Comparison of ENCODE assay signal across 1 cellular context in the genomic region with DNA sequence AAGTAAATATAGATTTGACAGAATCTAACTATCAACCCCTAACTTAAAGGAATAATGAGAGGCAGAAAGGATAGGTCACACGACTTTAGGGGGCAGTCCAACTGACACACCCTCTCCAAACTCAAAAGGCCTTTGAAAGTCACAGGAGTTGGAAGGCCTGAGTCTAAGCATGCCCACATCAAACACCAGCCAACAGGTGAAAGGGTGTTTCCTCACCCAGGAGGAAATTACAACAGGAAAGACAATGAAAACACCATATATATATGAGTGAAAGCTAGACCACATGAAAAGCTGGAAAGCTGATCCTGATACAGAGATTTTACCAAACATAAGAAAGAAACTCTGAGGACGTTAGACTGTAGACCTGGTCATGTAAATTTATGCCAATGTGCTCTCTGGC.
TF ChIP-seq lines count a peak whose summit lies in the region.

No MANE protein-coding gene starts in this region.

TF ChIP-seq in GM12878, 131 proteins besides CTCF, POLR2A, EP300 and RAD21:
- TF ChIP-seq CEBPB (IDR thresholded peaks at IDR 0.05; ENCODE audit: borderline replicate concordance in 1 of 2, low read depth in 2 of 2, low read length in 2 of 2), result no peak
- peak; percentile 87 for TF ChIP-seq RUNX3 (IDR thresholded peaks at IDR 0.05; ENCODE audit: low read length)
- TF ChIP-seq CREB1 (IDR thresholded peaks at IDR 0.05; ENCODE audit: low read depth), result no peak
- TF ChIP-seq CBX3 (IDR thresholded peaks at IDR 0.05; ENCODE audit: borderline replicate concordance, low read depth), result no peak
- TF ChIP-seq, protein P1, sequence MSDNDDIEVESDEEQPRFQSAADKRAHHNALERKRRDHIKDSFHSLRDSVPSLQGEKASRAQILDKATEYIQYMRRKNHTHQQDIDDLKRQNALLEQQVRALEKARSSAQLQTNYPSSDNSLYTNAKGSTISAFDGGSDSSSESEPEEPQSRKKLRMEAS (IDR thresholded peaks at IDR 0.05; ENCODE audit: low read depth, low read length), result no peak
- no peak for TF ChIP-seq KDM1A (IDR thresholded peaks at IDR 0.05; ENCODE audit: borderline replicate concordance)
- peak; percentile 13; the same call in 1 of the 2 replicates for TF ChIP-seq CREM (IDR thresholded peaks at IDR 0.05; ENCODE audit: low read depth)
- TF ChIP-seq HDGF (IDR thresholded peaks at IDR 0.05), result no peak
- TF ChIP-seq ETV6 (conservative IDR thresholded peaks at IDR 0.05 in 1 of 2, IDR thresholded peaks at IDR 0.05 in 1 of 2; ENCODE audit: borderline replicate concordance in 1 of 2, low read depth in 1 of 2), result peak in 1 of 2 experiments; percentile 75; a peak in 1 of 4 replicates
- TF ChIP-seq JUNB (IDR thresholded peaks at IDR 0.05), result peak; percentile 49
- TF ChIP-seq POU2F2 (IDR thresholded peaks at IDR 0.05; ENCODE audit: borderline replicate concordance, low read depth, low read length), result no peak
- no peak for TF ChIP-seq CHD4 (IDR thresholded peaks at IDR 0.05)
- peak; percentile 44; the same call in 1 of the 2 replicates for TF ChIP-seq NFIC (IDR thresholded peaks at IDR 0.05; ENCODE audit: low read depth, low read length)
- TF ChIP-seq BACH1 (IDR thresholded peaks at IDR 0.05; ENCODE audit: borderline replicate concordance), result no peak
- TF ChIP-seq FOXM1 (IDR thresholded peaks at IDR 0.05; ENCODE audit: low read depth, low read length), result peak; percentile 27; the same call in 1 of the 2 replicates
- peak; percentile 97 for TF ChIP-seq TCF7 (IDR thresholded peaks at IDR 0.05; ENCODE audit: borderline replicate concordance)
- TF ChIP-seq YBX1 (IDR thresholded peaks at IDR 0.05), result no peak
- no peak for TF ChIP-seq MTA2 (IDR thresholded peaks at IDR 0.05; ENCODE audit: low read depth)
TF ChIP-seq in GM12878: peak in this region for 7.
